1 cellular context compared by ENCODE assay signal in genomic region chr15:51726302-51727073, GRCh38.
TF ChIP-seq lines count a peak whose summit lies in the region.

No MANE protein-coding gene starts in this region.

TF ChIP-seq in GM12878, 131 proteins besides CTCF, POLR2A, EP300 and RAD21 (continued from another document):
- TF ChIP-seq PBX3 (IDR thresholded peaks at IDR 0.05; ENCODE audit: insufficient replicate concordance, low read depth, low read length) (peak; percentile 48), HCFC1 (IDR thresholded peaks at IDR 0.05; ENCODE audit: low read length) (no peak), YY1 (IDR thresholded peaks at IDR 0.05; ENCODE audit: low read depth, low read length) (no peak), POLR2AphosphoS2 (IDR thresholded peaks at IDR 0.05; ENCODE audit: low read depth, low read length) (no peak), NKRF (conservative IDR thresholded peaks at IDR 0.05) (no peak), CBX5 (IDR thresholded peaks at IDR 0.05; ENCODE audit: low read depth) (no peak), ZNF384 (IDR thresholded peaks at IDR 0.05; ENCODE audit: borderline replicate concordance, low read depth, low read length) (no peak), ZBTB40 (IDR thresholded peaks at IDR 0.05; ENCODE audit: borderline replicate concordance) (no peak), MLLT1 (IDR thresholded peaks at IDR 0.05) (no peak), TBL1XR1 (IDR thresholded peaks at IDR 0.05; ENCODE audit: low read depth, low read length) (no peak), ZBED1 (IDR thresholded peaks at IDR 0.05; ENCODE audit: borderline replicate concordance) (0 out of 2 replicates have a peak, but pooled peaks have one; percentile 40), SMC3 (IDR thresholded peaks at IDR 0.05; ENCODE audit: borderline replicate concordance, low read length) (no peak), YBX1 (IDR thresholded peaks at IDR 0.05) (no peak), POU2F2 (IDR thresholded peaks at IDR 0.05; ENCODE audit: borderline replicate concordance, low read depth, low read length) (no peak), KLF5 (IDR thresholded peaks at IDR 0.05; ENCODE audit: partially characterized antibody) (no peak), SIN3A (IDR thresholded peaks at IDR 0.05; ENCODE audit: low read depth, low read length) (no peak), PRDM15 (CRISPR knock-in tag; IDR thresholded peaks at IDR 0.05) (no peak), USF2 (IDR thresholded peaks at IDR 0.05; ENCODE audit: borderline replicate concordance, low read depth, low read length) (no peak), NRF1 (conservative IDR thresholded peaks at IDR 0.05; ENCODE audit: low read depth, low read length) (no peak), SUPT20H (IDR thresholded peaks at IDR 0.05; ENCODE audit: borderline replicate concordance, control insufficient read depth, low read depth, low read length) (no peak), NBN (IDR thresholded peaks at IDR 0.05) (no peak), E2F4 (IDR thresholded peaks at IDR 0.05; ENCODE audit: low read depth, low read length) (no peak), BCL3 (IDR thresholded peaks at IDR 0.05; ENCODE audit: borderline replicate concordance, insufficient read depth, low read depth, low read length, poor library complexity, severe bottlenecking) (no peak)
